Comparison of ENCODE assay signal across 10 cellular contexts in the genomic region with DNA sequence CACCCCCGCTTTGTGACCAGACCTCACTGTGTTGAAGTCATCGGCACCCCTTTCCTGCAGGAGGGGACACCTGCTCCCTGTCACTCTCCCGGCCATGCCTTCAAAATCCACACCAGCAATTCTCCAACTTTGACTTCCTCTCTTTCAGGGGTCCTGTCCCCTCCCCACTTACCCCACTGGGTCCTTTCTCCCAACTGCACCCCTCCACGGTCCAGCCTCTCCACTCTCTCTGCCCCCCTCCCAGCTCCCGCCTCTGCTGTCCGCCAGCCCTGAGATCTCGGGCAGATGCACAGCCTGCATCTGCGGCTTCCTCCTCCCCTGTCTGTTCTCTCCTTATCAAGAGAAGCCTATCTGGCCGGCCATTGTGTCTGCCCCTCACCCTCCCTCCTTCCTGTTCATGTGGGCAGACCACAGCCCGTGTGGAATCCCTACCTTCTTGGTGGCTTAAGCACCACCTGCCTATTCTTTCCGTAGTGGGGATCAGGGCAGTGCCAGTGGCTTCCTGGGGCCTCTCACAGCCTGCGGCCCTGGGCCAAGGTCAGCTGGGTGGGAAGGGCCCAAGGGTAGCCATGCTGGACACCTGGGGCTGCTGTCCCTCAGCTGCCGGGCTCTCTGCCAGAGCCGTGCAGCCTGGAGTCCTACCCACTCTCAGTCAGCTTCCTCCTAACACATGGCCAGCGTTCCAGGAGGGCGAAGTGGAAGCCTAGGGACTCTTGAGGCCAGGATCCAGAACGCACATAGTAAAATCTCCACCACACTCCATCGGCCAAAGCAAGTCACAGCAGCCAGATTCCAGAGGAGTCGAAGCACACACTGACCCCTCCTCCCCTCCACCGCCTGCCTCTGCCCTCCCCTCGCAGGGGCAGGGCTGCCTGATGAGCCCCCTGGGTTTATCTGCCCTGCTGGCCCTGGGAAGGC. TPM values are rescaled to one million over a fixed set of nuclear protein-coding genes. Genes with fewer than 3 reads are reported as not detected.
DNase-seq lines count a peak whose midpoint lies in the region; ATAC-seq and TF ChIP-seq lines count a peak whose summit lies in the region.
"Had no signal": no experiment of that assay in that cellular context is flagged by ENCODE, and none has a peak within 500 bp of the region (broad histone marks: within the 10 kb centered on the region; RNA-seq: fewer than 3 reads in every experiment).

No MANE protein-coding gene starts in this region.

- peaks cover 11% of the 10 kb centered on the region for H3K4me1 Mint-ChIP-seq in activated T-helper 1 cell treated with anti-CD3 and anti-CD28 coated beads, Interleukin-12 subunit alpha, Interleukin-12 subunit beta, Interleukin-2, Interleukin-4 antibody, amounts not matched to agents 30 ng/mL and 10 ng/mL and 1 ng/mL, durations not matched to agents 14 hours and 24 hours and 36 hours (ENCODE audit: low read depth)
- H3K4me1 Mint-ChIP-seq in activated T-cell treated with anti-CD3 and anti-CD28 coated beads, Interleukin-2, amount 50 U/mL, for 24 hours (ENCODE audit: low read depth), result peaks cover 16% of the 10 kb centered on the region

- H3K36me3 Mint-ChIP-seq in activated T-helper 1 cell treated with anti-CD3 and anti-CD28 coated beads, Interleukin-12 subunit alpha, Interleukin-12 subunit beta, Interleukin-2, Interleukin-4 antibody, amounts not matched to agents 30 ng/mL and 10 ng/mL and 1 ng/mL, durations not matched to agents 14 hours and 24 hours and 36 hours (ENCODE audit: low read depth), result no peaks in the 10 kb centered on the region
- H3K36me3 Mint-ChIP-seq in activated T-cell treated with anti-CD3 and anti-CD28 coated beads, Interleukin-2, amount 50 U/mL, for 24 hours (ENCODE audit: low read depth), result no peaks in the 10 kb centered on the region

- CTCF ChIA-PET in AG04450 (lab: Charles Lee), result no interaction called here
- CTCF ChIA-PET in HEK293 (lab: Yijun Ruan, JAX), result interaction anchor here (0.6 to 1.2 kb wide), 2 partner anchors 59 to 266 kb away, joined by 3 to 4 read pairs; no protein-coding TSS in a partner anchor

- H3K9me3 ChIP-seq in AG04450 (ENCODE audit: control insufficient read depth, insufficient read depth, low read length) (no peaks in the 10 kb centered on the region; the same call in 1 of the 2 replicates), HEK293 (ENCODE audit: control insufficient read depth, insufficient read depth, low read depth, low read length) (no peaks in the 10 kb centered on the region), left lung (no peaks in the 10 kb centered on the region)
- no peaks in the 10 kb centered on the region for H3K9me3 ChIP-seq in effector memory CD4-positive, alpha-beta T cell (ENCODE audit: control insufficient read depth, low read length)

- H3K27me3 ChIP-seq in AG04450 (ENCODE audit: control insufficient read depth, insufficient read depth, low read length) (no peaks in the 10 kb centered on the region), left lung (peaks cover 0 to 62% of the 10 kb centered on the region in 2 donors)
- peaks cover 62% of the 10 kb centered on the region for H3K27me3 ChIP-seq in effector memory CD4-positive, alpha-beta T cell (replicated peaks; ENCODE audit: control insufficient read depth, insufficient read depth, low read length, poor library complexity, severe bottlenecking)

- H3K4me3 ChIP-seq in AG04450 (ENCODE audit: low read depth, low read length) (no peak overlapping the region), HEK293 (ENCODE audit: low read depth, low read length) (no peak overlapping the region), left lung (no peak overlapping the region)
- H3K4me3 ChIP-seq in effector memory CD4-positive, alpha-beta T cell (ENCODE audit: insufficient read depth, low read depth, low read length, poor library complexity, severe bottlenecking), result no peak overlapping the region

- ATAC-seq in left lung, result peak; percentile 64
- no peak for ATAC-seq in HG03571 (IDR thresholded peaks at IDR 0.05; ENCODE audit: unreplicated experiment)

- no peak overlapping the region for H3K27ac Mint-ChIP-seq in activated T-helper 1 cell treated with anti-CD3 and anti-CD28 coated beads, Interleukin-12 subunit alpha, Interleukin-12 subunit beta, Interleukin-2, Interleukin-4 antibody, amounts not matched to agents 30 ng/mL and 10 ng/mL and 1 ng/mL, durations not matched to agents 14 hours and 24 hours and 36 hours
- H3K27ac Mint-ChIP-seq in activated T-cell treated with anti-CD3 and anti-CD28 coated beads, Interleukin-2, amount 50 U/mL, for 24 hours, result no peak overlapping the region

- intact Hi-C loops in activated T-helper 1 cell treated with anti-CD3 and anti-CD28 coated beads, Interleukin-12 subunit alpha, Interleukin-12 subunit beta, Interleukin-2, Interleukin-4 antibody, amounts not matched to agents 30 ng/mL and 10 ng/mL and 1 ng/mL, durations not matched to agents 14 hours and 24 hours and 36 hours (cut with micrococcal nuclease), result no loop called here
- intact Hi-C loops in left lung (cut with DNase I), result no loop called here

- DNase-seq in AG04450 (ENCODE audit: low read depth, low spot score) (no peak), left lung (peak; percentile 46 to 62), GOT3 (lab: John Stamatoyannopoulos, UW) (no peak)
- no peak for DNase-seq in activated T-helper 1 cell treated with anti-CD3 and anti-CD28 coated beads, Interleukin-12 subunit alpha, Interleukin-12 subunit beta, Interleukin-2, Interleukin-4 antibody, amounts not matched to agents 30 ng/mL and 10 ng/mL and 1 ng/mL, durations not matched to agents 14 hours and 24 hours and 36 hours (ENCODE audit: low spot score)
- DNase-seq in effector memory CD4-positive, alpha-beta T cell, result no peak
- DNase-seq in activated T-cell treated with anti-CD3 and anti-CD28 coated beads, Interleukin-2, amount 50 U/mL, for 24 hours, result no peak

- H3K27me3 Mint-ChIP-seq in activated T-helper 1 cell treated with anti-CD3 and anti-CD28 coated beads, Interleukin-12 subunit alpha, Interleukin-12 subunit beta, Interleukin-2, Interleukin-4 antibody, amounts not matched to agents 30 ng/mL and 10 ng/mL and 1 ng/mL, durations not matched to agents 14 hours and 24 hours and 36 hours (ENCODE audit: insufficient read depth), result peaks cover 29% of the 10 kb centered on the region
- peaks cover 58% of the 10 kb centered on the region for H3K27me3 Mint-ChIP-seq in activated T-cell treated with anti-CD3 and anti-CD28 coated beads, Interleukin-2, amount 50 U/mL, for 24 hours

- H3K27ac ChIP-seq in AG04450 (ENCODE audit: low read depth, low read length), result peak overlapping the region; percentile 21
- no peak overlapping the region for H3K27ac ChIP-seq in HEK293 (ENCODE audit: extremely low read depth, low read depth, low read length)
- no peak overlapping the region for H3K27ac ChIP-seq in left lung
- no peak overlapping the region for H3K27ac ChIP-seq in effector memory CD4-positive, alpha-beta T cell (ENCODE audit: insufficient read depth, low read length, poor library complexity, severe bottlenecking)

- TF ChIP-seq CTCF in AG04450 (IDR thresholded peaks at IDR 0.05; ENCODE audit: low read depth, low read length) (no peak), HEK293 (tag by site-specific recombination; IDR thresholded peaks at IDR 0.05) (no peak), left lung (IDR thresholded peaks at IDR 0.05) (no peak)

- no peaks in the 10 kb centered on the region for H3K4me1 ChIP-seq in HEK293 (ENCODE audit: control insufficient read depth, insufficient read depth, low read length)
- H3K4me1 ChIP-seq in left lung, result peaks cover 12 to 37% of the 10 kb centered on the region in 2 donors
- peaks cover 31% of the 10 kb centered on the region for H3K4me1 ChIP-seq in effector memory CD4-positive, alpha-beta T cell (ENCODE audit: control insufficient read depth, insufficient read depth, low read length, poor library complexity, severe bottlenecking)

- no peaks in the 10 kb centered on the region for H3K9me3 Mint-ChIP-seq in activated T-helper 1 cell treated with anti-CD3 and anti-CD28 coated beads, Interleukin-12 subunit alpha, Interleukin-12 subunit beta, Interleukin-2, Interleukin-4 antibody, amounts not matched to agents 30 ng/mL and 10 ng/mL and 1 ng/mL, durations not matched to agents 14 hours and 24 hours and 36 hours
- no peaks in the 10 kb centered on the region for H3K9me3 Mint-ChIP-seq in activated T-cell treated with anti-CD3 and anti-CD28 coated beads, Interleukin-2, amount 50 U/mL, for 24 hours

- POLR2A ChIA-PET in AG04450 (lab: Yijun Ruan, JAX) (interaction anchor here (1.1 kb wide), 1 partner anchor 14 kb away, joined by 3 read pairs; the partner anchor contains the start of gene AGRN), HEK293 (lab: Yijun Ruan, JAX) (no interaction called here)

- H3K4me3 Mint-ChIP-seq in activated T-helper 1 cell treated with anti-CD3 and anti-CD28 coated beads, Interleukin-12 subunit alpha, Interleukin-12 subunit beta, Interleukin-2, Interleukin-4 antibody, amounts not matched to agents 30 ng/mL and 10 ng/mL and 1 ng/mL, durations not matched to agents 14 hours and 24 hours and 36 hours, result peak overlapping the region; percentile 32
- no peak overlapping the region for H3K4me3 Mint-ChIP-seq in activated T-cell treated with anti-CD3 and anti-CD28 coated beads, Interleukin-2, amount 50 U/mL, for 24 hours

- H3K36me3 ChIP-seq in HEK293 (ENCODE audit: control insufficient read depth in 2 of 2, insufficient read depth in 1 of 2, low read length in 2 of 2), result peaks cover 3 to 19% of the 10 kb centered on the region in 2 experiments; a peak in 2 of 3 replicates
- H3K36me3 ChIP-seq in left lung, result no peaks in the 10 kb centered on the region
- H3K36me3 ChIP-seq in effector memory CD4-positive, alpha-beta T cell (ENCODE audit: control insufficient read depth, insufficient read depth, low read length), result no peaks in the 10 kb centered on the region

RNA-seq across cellular contexts. Expression of gene HES4, which starts 5.1 kb away (rescaled TPM):
- 0.68 and 0.76 TPM in 2 replicates for polyA plus RNA-seq in AG04450 (2011; rRNA removed)
- polyA minus RNA-seq in AG04450 (2011; rRNA and poly(A)+ RNA removed), result 0.51 and 0.74 TPM in 2 replicates
- 1.8 and 2.9 TPM in 2 replicates for total RNA-seq in activated T-helper 1 cell treated with anti-CD3 and anti-CD28 coated beads, Interleukin-12 subunit alpha, Interleukin-12 subunit beta, Interleukin-2, Interleukin-4 antibody, amounts not matched to agents 30 ng/mL and 10 ng/mL and 1 ng/mL, durations not matched to agents 14 hours and 24 hours and 36 hours
- total RNA-seq in left lung, result 10 to 100 TPM; 25.6 to 37.5 TPM

RNA-seq across cellular contexts. Expression of gene ISG15, which starts 8.3 kb away (rescaled TPM):
- 22.4 and 36.0 TPM in 2 replicates for polyA plus RNA-seq in AG04450 (2011; rRNA removed)
- polyA minus RNA-seq in AG04450 (2011; rRNA and poly(A)+ RNA removed), result 3.3 and 4.9 TPM in 2 replicates
- total RNA-seq in activated T-helper 1 cell treated with anti-CD3 and anti-CD28 coated beads, Interleukin-12 subunit alpha, Interleukin-12 subunit beta, Interleukin-2, Interleukin-4 antibody, amounts not matched to agents 30 ng/mL and 10 ng/mL and 1 ng/mL, durations not matched to agents 14 hours and 24 hours and 36 hours, result 52.9 and 53.7 TPM in 2 replicates
- total RNA-seq in left lung, result 10 to 100 TPM; 75.4 to 90.0 TPM

RNA-seq across cellular contexts. Expression of gene AGRN, which starts 14.9 kb away (rescaled TPM):
- polyA plus RNA-seq in AG04450 (2011; rRNA removed), result 28.3 and 37.4 TPM in 2 replicates
- 21.9 and 22.5 TPM in 2 replicates for polyA minus RNA-seq in AG04450 (2011; rRNA and poly(A)+ RNA removed)
- total RNA-seq in activated T-helper 1 cell treated with anti-CD3 and anti-CD28 coated beads, Interleukin-12 subunit alpha, Interleukin-12 subunit beta, Interleukin-2, Interleukin-4 antibody, amounts not matched to agents 30 ng/mL and 10 ng/mL and 1 ng/mL, durations not matched to agents 14 hours and 24 hours and 36 hours, result 25.8 and 30.3 TPM in 2 replicates
- 100 to 1,000 TPM in 1 of 2 donors, 10 to 100 TPM in 1; 96.8 to 208 TPM for total RNA-seq in left lung

RNA-seq across cellular contexts. Expression of gene PERM1, which starts 23.1 kb away (rescaled TPM):
- not detected in 2 replicates for polyA plus RNA-seq in AG04450 (2011; rRNA removed)
- 0.37 TPM in 1 of 2 replicates, not detected in the other for polyA minus RNA-seq in AG04450 (2011; rRNA and poly(A)+ RNA removed)
- not detected in 2 replicates for total RNA-seq in activated T-helper 1 cell treated with anti-CD3 and anti-CD28 coated beads, Interleukin-12 subunit alpha, Interleukin-12 subunit beta, Interleukin-2, Interleukin-4 antibody, amounts not matched to agents 30 ng/mL and 10 ng/mL and 1 ng/mL, durations not matched to agents 14 hours and 24 hours and 36 hours
- not detected for total RNA-seq in left lung
- total RNA-seq: dermis microvascular lymphatic vessel endothelial cell, NCI-H460 had no signal

RNA-seq across cellular contexts. Expression of gene PLEKHN1, which starts 38.8 kb away (rescaled TPM):
- 0.06 and 0.15 TPM in 2 replicates for polyA plus RNA-seq in AG04450 (2011; rRNA removed)
- polyA minus RNA-seq in AG04450 (2011; rRNA and poly(A)+ RNA removed), result 0.09 and 0.14 TPM in 2 replicates
- total RNA-seq in activated T-helper 1 cell treated with anti-CD3 and anti-CD28 coated beads, Interleukin-12 subunit alpha, Interleukin-12 subunit beta, Interleukin-2, Interleukin-4 antibody, amounts not matched to agents 30 ng/mL and 10 ng/mL and 1 ng/mL, durations not matched to agents 14 hours and 24 hours and 36 hours, result 1.7 and 1.8 TPM in 2 replicates
- 1 to 10 TPM; 3.8 to 5.1 TPM for total RNA-seq in left lung

Comparison
In these comparisons a context has a peak if more than half of its experiments do, and no peak if none do; other contexts are left out.
1. DNase-seq: peak in left lung (2 of 2); none in AG04450 (single experiment), activated T-helper 1 cell treated with anti-CD3 and anti-CD28 coated beads, Interleukin-12 subunit alpha, Interleukin-12 subunit beta, Interleukin-2, Interleukin-4 antibody, amounts not matched to agents 30 ng/mL and 10 ng/mL and 1 ng/mL, durations not matched to agents 14 hours and 24 hours and 36 hours (single experiment), GOT3 (single experiment), effector memory CD4-positive, alpha-beta T cell (0 of 3) and activated T-cell treated with anti-CD3 and anti-CD28 coated beads, Interleukin-2, amount 50 U/mL, for 24 hours (single experiment).